In genomic region chr5:141958113-141958512, GRCh38 we compare ENCODE assay signal across 8 cellular contexts. TPM values are rescaled to one million over a fixed set of nuclear protein-coding genes. Genes with fewer than 3 reads are reported as not detected.
DNase-seq lines count a peak whose midpoint lies in the region; ATAC-seq and TF ChIP-seq lines count a peak whose summit lies in the region.

TSS of gene PCDH12 (minus strand) at chr5:141958202. CDS start at chr5:141957851, 351 bp downstream.

- DNase-seq in A673 (ENCODE audit: low spot score) = peak; percentile 70
- DNase-seq in activated T-cell treated with anti-CD3 and anti-CD28 coated beads, Interleukin-2, amount 50 U/mL, for 4 hours = no peak
- no peak for DNase-seq in left lobe of liver (ENCODE audit: low spot score)
- DNase-seq in GOT3 (lab: John Stamatoyannopoulos, UW) = no peak

- no peaks in the 10 kb centered on the region for H3K9me3 ChIP-seq in A673 (ENCODE audit: low read depth, low read length, poor library complexity, severe bottlenecking)
- no peaks in the 10 kb centered on the region for H3K9me3 ChIP-seq in HUES64 (ENCODE audit: insufficient read depth, low read depth, low read length)

- no peaks in the 10 kb centered on the region for H3K9me3 Mint-ChIP-seq in activated T-cell treated with anti-CD3 and anti-CD28 coated beads, Interleukin-2, amount 50 U/mL, for 4 hours

- CTCF ChIA-PET in A673 (lab: Charles Lee) = interaction anchor here (0.9 kb wide), 1 partner anchor 266 kb away, joined by 3 read pairs; no protein-coding TSS in a partner anchor

- BruUV-seq in A673 (replicated peaks; lab: Mats Ljungman, UMichigan) = no TSS peak

- H3K4me3 ChIP-seq in A673 (ENCODE audit: low read depth, low read length, poor library complexity, severe bottlenecking) = no peak within 1 kb of the TSS
- H3K4me3 ChIP-seq in HUES64 (ENCODE audit: low read length) = no peak within 1 kb of the TSS

- H3K27me3 Mint-ChIP-seq in activated T-cell treated with anti-CD3 and anti-CD28 coated beads, Interleukin-2, amount 50 U/mL, for 4 hours (ENCODE audit: low read depth) = no peaks in the 10 kb centered on the region

- no peaks in the 10 kb centered on the region for H3K36me3 Mint-ChIP-seq in activated T-cell treated with anti-CD3 and anti-CD28 coated beads, Interleukin-2, amount 50 U/mL, for 4 hours (ENCODE audit: insufficient read depth)

- H3K36me3 ChIP-seq in A673 (ENCODE audit: insufficient read depth, low read length, poor library complexity, severe bottlenecking) = no peaks in the 10 kb centered on the region
- H3K36me3 ChIP-seq in HUES64 (ENCODE audit: insufficient read depth, low read length) = no peaks in the 10 kb centered on the region

- no peaks in the 10 kb centered on the region for H3K27me3 ChIP-seq in A673 (replicated peaks; ENCODE audit: insufficient read depth, low read depth, low read length, poor library complexity)
- no peaks in the 10 kb centered on the region for H3K27me3 ChIP-seq in HUES64 (ENCODE audit: insufficient read depth, low read length)

- TF ChIP-seq CTCF in A673 (conservative IDR thresholded peaks at IDR 0.05; ENCODE audit: low read depth, low read length) = no peak

- no peak for ATAC-seq in activated T-cell treated with anti-CD3 and anti-CD28 coated beads, Interleukin-2, amount 50 U/mL, for 4 hours
- ATAC-seq in left lobe of liver (peak; percentile 43), HG03097 (IDR thresholded peaks at IDR 0.05; ENCODE audit: low FRiP score, unreplicated experiment) (no peak), HG02588 (IDR thresholded peaks at IDR 0.05; ENCODE audit: unreplicated experiment) (no peak), GM18511 (IDR thresholded peaks at IDR 0.05; ENCODE audit: unreplicated experiment) (no peak)

- POLR2A ChIA-PET in A673 (lab: Charles Lee; ENCODE audit: low non-redundant PET) = no interaction called here

- intact Hi-C loops in A673 (cut with micrococcal nuclease; ENCODE audit: unreplicated experiment) = no loop called here

- H3K9ac ChIP-seq in HUES64 (ENCODE audit: low read depth, low read length) = 0 out of 2 replicates have a peak within 1 kb of the TSS, but pooled peaks have one; percentile 22

- peak within 1 kb of the TSS; percentile 63 for H3K4me3 Mint-ChIP-seq in activated T-cell treated with anti-CD3 and anti-CD28 coated beads, Interleukin-2, amount 50 U/mL, for 4 hours

- H3K27ac ChIP-seq in A673 (ENCODE audit: low read depth, low read length, poor library complexity, severe bottlenecking) (no peak within 1 kb of the TSS), HUES64 (ENCODE audit: low read depth, low read length) (no peak within 1 kb of the TSS)

- H3K4me1 ChIP-seq in A673 (ENCODE audit: insufficient read depth, low read length, poor library complexity, severe bottlenecking) (peaks cover 18% of the 10 kb centered on the region), HUES64 (ENCODE audit: insufficient read depth, low read length) (peaks cover 20% of the 10 kb centered on the region)

- H3K4me1 Mint-ChIP-seq in activated T-cell treated with anti-CD3 and anti-CD28 coated beads, Interleukin-2, amount 50 U/mL, for 4 hours (ENCODE audit: low read depth) = peaks cover 43% of the 10 kb centered on the region

- WGBS in HUES64 = 53% methylated on average over 7 of the region's 7 CpGs

RNA-seq across cellular contexts. Expression of gene PCDH12, which starts in this region (rescaled TPM):
- 0.57 and 0.75 TPM in 2 replicates for total RNA-seq in A673 (2021)
- polyA plus RNA-seq in HUES64 (2013, experiment 1 of 2) = 0.30 TPM
- polyA plus RNA-seq in HUES64 (2013, experiment 2 of 2) = 0.13 TPM
- under 1 TPM; 0.13 to 0.65 (median 0.24) TPM for total RNA-seq in activated T-cell treated with anti-CD3 and anti-CD28 coated beads, Interleukin-2, amount 50 U/mL, for 4 hours
- 3.0 TPM for total RNA-seq in left lobe of liver

Comparison
In these comparisons a context has a peak if more than half of its experiments do, and no peak if none do; other contexts are left out.
1. Peak in DNase-seq in A673; RNA of the gene not detected or under 1 TPM.